12 cellular contexts compared by ENCODE assay signal in the genomic region with DNA sequence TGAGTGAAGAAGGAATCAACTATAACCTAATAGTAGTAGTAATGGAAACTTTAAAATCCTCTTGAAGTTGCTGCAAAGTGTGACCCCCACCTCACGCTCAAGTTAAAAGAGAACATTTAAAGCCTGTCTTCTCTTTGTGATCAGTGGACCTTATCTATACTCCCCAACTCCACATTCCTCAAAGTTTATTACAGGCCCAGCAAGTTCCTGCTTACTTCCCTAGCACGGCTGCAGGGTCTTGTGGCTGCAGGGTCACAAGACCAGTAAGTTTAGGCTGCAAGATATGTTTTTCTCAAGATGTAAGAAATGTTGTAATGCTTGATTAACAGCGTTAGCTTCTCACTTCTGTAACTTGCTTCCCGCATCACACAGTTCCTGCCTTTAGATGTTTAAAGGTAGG.
"Had no signal": no experiment of that assay in that cellular context is flagged by ENCODE, and none has a peak within 500 bp of the region (broad histone marks: within the 10 kb centered on the region; RNA-seq: fewer than 3 reads in every experiment).

No MANE protein-coding gene starts in this region.

- H3K27ac ChIP-seq: breast epithelium, esophagus squamous epithelium, foreskin keratinocyte had no signal

- H3K27me3 ChIP-seq: breast epithelium, esophagus squamous epithelium, foreskin keratinocyte, left lung had no signal

- H3K36me3 ChIP-seq: breast epithelium had no signal

- ATAC-seq: foreskin keratinocyte; left lung; stimulated activated naive CD8-positive, alpha-beta T cell treated with anti-CD3 and anti-CD28 coated beads, Interleukin-15, Interleukin-2, amounts not matched to agents 100 U/mL and 50 U/mL, for 24 hours had no signal

- DNase-seq: activated effector memory CD4-positive, alpha-beta T cell treated with anti-CD3 and anti-CD28 coated beads, Interleukin-2, amount 50 U/mL, for 16 hours; activated naive CD8-positive, alpha-beta T cell treated with anti-CD3 and anti-CD28 coated beads for 36 hours; activated T-cell treated with anti-CD3 and anti-CD28 coated beads, Interleukin-2, amount 50 U/mL, for 24 hours; aorta; esophagus squamous epithelium; foreskin keratinocyte; head of caudate nucleus; left lung; stimulated activated CD4-positive, alpha-beta T cell treated with anti-CD3 and anti-CD28 coated beads, Interleukin-12 subunit alpha, Interleukin-12 subunit beta, amount 100 ng/mL, for 4 hours; stimulated activated naive CD8-positive, alpha-beta T cell treated with anti-CD3 and anti-CD28 coated beads, Interleukin-15, Interleukin-2, amounts not matched to agents 100 U/mL and 50 U/mL, for 24 hours; T1000 had no signal

- H3K4me1 ChIP-seq: breast epithelium, esophagus squamous epithelium, foreskin keratinocyte, left lung had no signal

- H3K4me3 ChIP-seq: breast epithelium, esophagus squamous epithelium, left lung had no signal

- H3K9me3 ChIP-seq: breast epithelium, esophagus squamous epithelium, left lung had no signal
